ENCODE assay signal across 8 cellular contexts in genomic region chr13:97953376-97953970, GRCh38. TPM values are rescaled to one million over a fixed set of nuclear protein-coding genes. Genes with fewer than 3 reads are reported as not detected.
A peak's percentile ranks its signal among the peaks of the same experiment; 100 is the strongest.
DNase-seq lines count a peak whose midpoint lies in the region; ATAC-seq and TF ChIP-seq lines count a peak whose summit lies in the region.

Gene IPO5, plus strand, starts transcription at chr13:97953675. Its CDS starts 23,022 bp downstream, at chr13:97976697.

- peak within 1 kb of the TSS in 1 of 8 donors; percentile 34 for H3K27ac Mint-ChIP-seq in CD8-positive, alpha-beta memory T cell
- H3K27ac Mint-ChIP-seq in WTC11, result no peak within 1 kb of the TSS

- TF ChIP-seq CTCF in WTC11 (IDR thresholded peaks at IDR 0.05) (no peak), ovary (IDR thresholded peaks at IDR 0.05) (no peak)

- H3K9me3 Mint-ChIP-seq in CD8-positive, alpha-beta memory T cell, result peaks cover 0 to 3% (median 2%) of the 10 kb centered on the region in 5 donors
- H3K9me3 Mint-ChIP-seq in WTC11, result peaks cover 11% of the 10 kb centered on the region

- H3K4me1 ChIP-seq in CD8-positive, alpha-beta memory T cell (ENCODE audit: insufficient read depth, low read length), result no peaks in the 10 kb centered on the region
- H3K4me1 ChIP-seq in ovary (ENCODE audit: insufficient read depth), result no peaks in the 10 kb centered on the region

- H3K9me3 ChIP-seq in CD8-positive, alpha-beta memory T cell (ENCODE audit: low read length), result no peaks in the 10 kb centered on the region
- H3K9me3 ChIP-seq in ovary, result no peaks in the 10 kb centered on the region

- POLR2A ChIA-PET in CD8-positive, alpha-beta memory T cell (lab: Charles Lee), result no interaction called here
- POLR2A ChIA-PET in WTC11 (lab: Charles Lee), result no interaction called here

- no peaks in the 10 kb centered on the region for H3K4me1 Mint-ChIP-seq in CD8-positive, alpha-beta memory T cell
- H3K4me1 Mint-ChIP-seq in WTC11, result no peaks in the 10 kb centered on the region

- ATAC-seq in WTC11 (no peak), HG02884 (IDR thresholded peaks at IDR 0.05; ENCODE audit: unreplicated experiment) (no peak)

- H3K36me3 Mint-ChIP-seq in CD8-positive, alpha-beta memory T cell, result peaks cover 0 to 3% (median 2%) of the 10 kb centered on the region in 3 donors
- H3K36me3 Mint-ChIP-seq in WTC11, result peaks cover 6% of the 10 kb centered on the region

- H3K36me3 ChIP-seq in CD8-positive, alpha-beta memory T cell (ENCODE audit: insufficient read depth, low read length), result no peaks in the 10 kb centered on the region
- H3K36me3 ChIP-seq in ovary, result no peaks in the 10 kb centered on the region

- H3K27me3 ChIP-seq in CD8-positive, alpha-beta memory T cell (ENCODE audit: insufficient read depth, low read length, poor library complexity, severe bottlenecking), result no peaks in the 10 kb centered on the region
- H3K27me3 ChIP-seq in ovary, result no peaks in the 10 kb centered on the region

- TF ChIP-seq POLR2A in ovary (IDR thresholded peaks at IDR 0.05), result no peak

- no peak for DNase-seq in CD8-positive, alpha-beta memory T cell
- no peak for DNase-seq in WTC11 (ENCODE audit: low spot score)
- DNase-seq in glomerular endothelial cell (ENCODE audit: extremely low read depth, low read depth, low spot score), result no peak
- DNase-seq in ovary, result no peak
- no peak for DNase-seq in NCI-H2171 treated with DMSO at 0.1 percent for 48 hours (lab: John Stamatoyannopoulos, UW)
- DNase-seq in Kasumi-1 (lab: John Stamatoyannopoulos, UW), result no peak
- no peak for DNase-seq in COLO668 (lab: John Stamatoyannopoulos, UW; ENCODE audit: unreplicated experiment)

- intact Hi-C loops in ovary (cut with DNase I), result no loop called here

- H3K27me3 Mint-ChIP-seq in CD8-positive, alpha-beta memory T cell, result peaks cover 6 to 10% of the 10 kb centered on the region in 2 donors
- no peaks in the 10 kb centered on the region for H3K27me3 Mint-ChIP-seq in WTC11 (ENCODE audit: low read depth)

- 68 to 76% (median 75%) methylated on average over 10 of the region's 10 CpGs for WGBS in ovary, 3 donors

- H3K4me3 ChIP-seq in CD8-positive, alpha-beta memory T cell (ENCODE audit: low read length), result no peak within 1 kb of the TSS
- H3K4me3 ChIP-seq in ovary, result no peak within 1 kb of the TSS

- TF ChIP-seq EP300 in ovary (IDR thresholded peaks at IDR 0.05), result no peak

- no peak within 1 kb of the TSS for H3K4me3 Mint-ChIP-seq in CD8-positive, alpha-beta memory T cell
- H3K4me3 Mint-ChIP-seq in WTC11, result no peak within 1 kb of the TSS

- H3K27ac ChIP-seq in CD8-positive, alpha-beta memory T cell (ENCODE audit: low read depth, low read length), result no peak within 1 kb of the TSS
- H3K27ac ChIP-seq in ovary, result no peak within 1 kb of the TSS

- CTCF ChIA-PET in CD8-positive, alpha-beta memory T cell (lab: Charles Lee), result no interaction called here
- CTCF ChIA-PET in WTC11 (lab: Charles Lee), result no interaction called here

TF ChIP-seq in WTC11, 78 proteins besides CTCF, POLR2A, EP300 and RAD21:
- no peak for TF ChIP-seq FOXJ3 (CRISPR knock-in tag; IDR thresholded peaks at IDR 0.05; ENCODE audit: borderline replicate concordance)
- no peak for TF ChIP-seq IRF2 (CRISPR knock-in tag; IDR thresholded peaks at IDR 0.05; ENCODE audit: borderline replicate concordance, low read depth)
- no peak for TF ChIP-seq PRRX2 (CRISPR knock-in tag; IDR thresholded peaks at IDR 0.05)
- TF ChIP-seq ZNF232 (CRISPR knock-in tag; IDR thresholded peaks at IDR 0.05), result no peak
- no peak for TF ChIP-seq TEAD4 (CRISPR knock-in tag; IDR thresholded peaks at IDR 0.05)
- TF ChIP-seq, protein P1, sequence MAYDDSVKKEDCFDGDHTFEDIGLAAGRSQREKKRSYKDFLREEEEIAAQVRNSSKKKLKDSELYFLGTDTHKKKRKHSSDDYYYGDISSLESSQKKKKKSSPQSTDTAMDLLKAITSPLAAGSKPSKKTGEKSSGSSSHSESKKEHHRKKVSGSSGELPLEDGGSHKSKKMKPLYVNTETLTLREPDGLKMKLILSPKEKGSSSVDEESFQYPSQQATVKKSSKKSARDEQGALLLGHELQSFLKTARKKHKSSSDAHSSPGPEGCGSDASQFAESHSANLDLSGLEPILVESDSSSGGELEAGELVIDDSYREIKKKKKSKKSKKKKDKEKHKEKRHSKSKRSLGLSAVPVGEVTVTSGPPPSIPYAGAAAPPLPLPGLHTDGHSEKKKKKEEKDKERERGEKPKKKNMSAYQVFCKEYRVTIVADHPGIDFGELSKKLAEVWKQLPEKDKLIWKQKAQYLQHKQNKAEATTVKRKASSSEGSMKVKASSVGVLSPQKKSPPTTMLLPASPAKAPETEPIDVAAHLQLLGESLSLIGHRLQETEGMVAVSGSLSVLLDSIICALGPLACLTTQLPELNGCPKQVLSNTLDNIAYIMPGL (CRISPR knock-in tag; IDR thresholded peaks at IDR 0.05), result no peak
- TF ChIP-seq NFATC4 (CRISPR knock-in tag; IDR thresholded peaks at IDR 0.05), result no peak
- TF ChIP-seq, protein P2, sequence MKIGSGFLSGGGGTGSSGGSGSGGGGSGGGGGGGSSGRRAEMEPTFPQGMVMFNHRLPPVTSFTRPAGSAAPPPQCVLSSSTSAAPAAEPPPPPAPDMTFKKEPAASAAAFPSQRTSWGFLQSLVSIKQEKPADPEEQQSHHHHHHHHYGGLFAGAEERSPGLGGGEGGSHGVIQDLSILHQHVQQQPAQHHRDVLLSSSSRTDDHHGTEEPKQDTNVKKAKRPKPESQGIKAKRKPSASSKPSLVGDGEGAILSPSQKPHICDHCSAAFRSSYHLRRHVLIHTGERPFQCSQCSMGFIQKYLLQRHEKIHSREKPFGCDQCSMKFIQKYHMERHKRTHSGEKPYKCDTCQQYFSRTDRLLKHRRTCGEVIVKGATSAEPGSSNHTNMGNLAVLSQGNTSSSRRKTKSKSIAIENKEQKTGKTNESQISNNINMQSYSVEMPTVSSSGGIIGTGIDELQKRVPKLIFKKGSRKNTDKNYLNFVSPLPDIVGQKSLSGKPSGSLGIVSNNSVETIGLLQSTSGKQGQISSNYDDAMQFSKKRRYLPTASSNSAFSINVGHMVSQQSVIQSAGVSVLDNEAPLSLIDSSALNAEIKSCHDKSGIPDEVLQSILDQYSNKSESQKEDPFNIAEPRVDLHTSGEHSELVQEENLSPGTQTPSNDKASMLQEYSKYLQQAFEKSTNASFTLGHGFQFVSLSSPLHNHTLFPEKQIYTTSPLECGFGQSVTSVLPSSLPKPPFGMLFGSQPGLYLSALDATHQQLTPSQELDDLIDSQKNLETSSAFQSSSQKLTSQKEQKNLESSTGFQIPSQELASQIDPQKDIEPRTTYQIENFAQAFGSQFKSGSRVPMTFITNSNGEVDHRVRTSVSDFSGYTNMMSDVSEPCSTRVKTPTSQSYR (CRISPR knock-in tag; IDR thresholded peaks at IDR 0.05), result no peak
- no peak for TF ChIP-seq ZNF219 (CRISPR knock-in tag; IDR thresholded peaks at IDR 0.05; ENCODE audit: borderline replicate concordance)
- no peak for TF ChIP-seq CREB1 (CRISPR knock-in tag; IDR thresholded peaks at IDR 0.05)
- no peak for TF ChIP-seq CBFB (CRISPR knock-in tag; IDR thresholded peaks at IDR 0.05; ENCODE audit: low read depth)
- TF ChIP-seq ZBTB21 (CRISPR knock-in tag; IDR thresholded peaks at IDR 0.05; ENCODE audit: borderline replicate concordance), result no peak
- TF ChIP-seq, protein P3, sequence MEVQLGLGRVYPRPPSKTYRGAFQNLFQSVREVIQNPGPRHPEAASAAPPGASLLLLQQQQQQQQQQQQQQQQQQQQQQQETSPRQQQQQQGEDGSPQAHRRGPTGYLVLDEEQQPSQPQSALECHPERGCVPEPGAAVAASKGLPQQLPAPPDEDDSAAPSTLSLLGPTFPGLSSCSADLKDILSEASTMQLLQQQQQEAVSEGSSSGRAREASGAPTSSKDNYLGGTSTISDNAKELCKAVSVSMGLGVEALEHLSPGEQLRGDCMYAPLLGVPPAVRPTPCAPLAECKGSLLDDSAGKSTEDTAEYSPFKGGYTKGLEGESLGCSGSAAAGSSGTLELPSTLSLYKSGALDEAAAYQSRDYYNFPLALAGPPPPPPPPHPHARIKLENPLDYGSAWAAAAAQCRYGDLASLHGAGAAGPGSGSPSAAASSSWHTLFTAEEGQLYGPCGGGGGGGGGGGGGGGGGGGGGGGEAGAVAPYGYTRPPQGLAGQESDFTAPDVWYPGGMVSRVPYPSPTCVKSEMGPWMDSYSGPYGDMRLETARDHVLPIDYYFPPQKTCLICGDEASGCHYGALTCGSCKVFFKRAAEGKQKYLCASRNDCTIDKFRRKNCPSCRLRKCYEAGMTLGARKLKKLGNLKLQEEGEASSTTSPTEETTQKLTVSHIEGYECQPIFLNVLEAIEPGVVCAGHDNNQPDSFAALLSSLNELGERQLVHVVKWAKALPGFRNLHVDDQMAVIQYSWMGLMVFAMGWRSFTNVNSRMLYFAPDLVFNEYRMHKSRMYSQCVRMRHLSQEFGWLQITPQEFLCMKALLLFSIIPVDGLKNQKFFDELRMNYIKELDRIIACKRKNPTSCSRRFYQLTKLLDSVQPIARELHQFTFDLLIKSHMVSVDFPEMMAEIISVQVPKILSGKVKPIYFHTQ (CRISPR knock-in tag; IDR thresholded peaks at IDR 0.05), result no peak
- no peak for TF ChIP-seq MXD4 (CRISPR knock-in tag; IDR thresholded peaks at IDR 0.05; ENCODE audit: borderline replicate concordance)
- TF ChIP-seq JUN (CRISPR knock-in tag; IDR thresholded peaks at IDR 0.05), result no peak
- no peak for TF ChIP-seq CREM (CRISPR knock-in tag; IDR thresholded peaks at IDR 0.05)
- no peak for TF ChIP-seq GABPB1 (CRISPR knock-in tag; IDR thresholded peaks at IDR 0.05)
- no peak for TF ChIP-seq SMAD3 (CRISPR knock-in tag; IDR thresholded peaks at IDR 0.05; ENCODE audit: borderline replicate concordance)
- TF ChIP-seq, protein P4, sequence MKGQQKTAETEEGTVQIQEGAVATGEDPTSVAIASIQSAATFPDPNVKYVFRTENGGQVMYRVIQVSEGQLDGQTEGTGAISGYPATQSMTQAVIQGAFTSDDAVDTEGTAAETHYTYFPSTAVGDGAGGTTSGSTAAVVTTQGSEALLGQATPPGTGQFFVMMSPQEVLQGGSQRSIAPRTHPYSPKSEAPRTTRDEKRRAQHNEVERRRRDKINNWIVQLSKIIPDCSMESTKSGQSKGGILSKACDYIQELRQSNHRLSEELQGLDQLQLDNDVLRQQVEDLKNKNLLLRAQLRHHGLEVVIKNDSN (CRISPR knock-in tag; IDR thresholded peaks at IDR 0.05), result no peak
- TF ChIP-seq, protein P5, sequence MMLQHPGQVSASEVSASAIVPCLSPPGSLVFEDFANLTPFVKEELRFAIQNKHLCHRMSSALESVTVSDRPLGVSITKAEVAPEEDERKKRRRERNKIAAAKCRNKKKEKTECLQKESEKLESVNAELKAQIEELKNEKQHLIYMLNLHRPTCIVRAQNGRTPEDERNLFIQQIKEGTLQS (CRISPR knock-in tag; conservative IDR thresholded peaks at IDR 0.05), result no peak

RNA-seq across cellular contexts. Expression of gene IPO5, which starts in this region (rescaled TPM):
- total RNA-seq in CD8-positive, alpha-beta memory T cell, result 100 to 1,000 TPM; 225 to 239 TPM
- 38.2 TPM for polyA plus RNA-seq in CD8-positive, alpha-beta memory T cell
- total RNA-seq in WTC11 (2021) (275 to 301 TPM (median 280 TPM) in 3 replicates), glomerular endothelial cell (82.2 and 89.6 TPM in 2 replicates), ovary (100 to 1,000 TPM in 6 of 7 donors, 10 to 100 TPM in 1; 91.0 to 200 (median 141) TPM)
- 100 to 1,000 TPM in 1 of 2 donors, 10 to 100 TPM in 1; 53.9 to 113 TPM for polyA plus RNA-seq in ovary
